8 cellular contexts compared by ENCODE assay signal in genomic region chr13:50594276-50594970, GRCh38.
DNase-seq lines count a peak whose midpoint lies in the region; ATAC-seq, FAIRE-seq and TF ChIP-seq lines count a peak whose summit lies in the region.

No MANE protein-coding gene starts in this region.

- POLR2A ChIA-PET in CD4-positive, alpha-beta memory T cell (lab: Charles Lee; ENCODE audit: partially characterized antibody), result no interaction called here
- POLR2A ChIA-PET in A673 (lab: Charles Lee; ENCODE audit: low non-redundant PET), result no interaction called here

- H3K79me1 ChIP-seq in neuronal stem cell (ENCODE audit: low read depth, low read length), result no peaks in the 10 kb centered on the region

- H3K27ac Mint-ChIP-seq in CD4-positive, alpha-beta memory T cell, result peak overlapping the region; percentile 7 to 92 (median 43)
- H3K27ac Mint-ChIP-seq in T-helper 2 cell treated with Interferon-gamma antibody and Interleukin-4, amounts not matched to agents 5 μg/mL and 100 μg/mL, for 36 hours, result peak overlapping the region; percentile 87
- H3K27ac Mint-ChIP-seq in immature natural killer cell, result peak overlapping the region in 1 of 6 donors; percentile 59

- no peak overlapping the region for H3K4ac ChIP-seq in neuronal stem cell (ENCODE audit: low read length)

- H2BK120ac ChIP-seq in neuronal stem cell (ENCODE audit: low read depth, low read length), result no peak overlapping the region

- no peak overlapping the region for H4K8ac ChIP-seq in neuronal stem cell (ENCODE audit: low read depth, low read length)

- H3K36me3 ChIP-seq in CD4-positive, alpha-beta memory T cell (ENCODE audit: insufficient read depth, low read length), result no peaks in the 10 kb centered on the region
- H3K36me3 ChIP-seq in neuronal stem cell (replicated peaks in 1 of 2; ENCODE audit: control insufficient read depth in 2 of 2, insufficient read depth in 2 of 2, low read length in 2 of 2) (no peaks in the 10 kb centered on the region), A673 (ENCODE audit: insufficient read depth, low read length, poor library complexity, severe bottlenecking) (no peaks in the 10 kb centered on the region)

- H3K27me3 Mint-ChIP-seq in CD4-positive, alpha-beta memory T cell, result no peaks in the 10 kb centered on the region
- peaks cover 6% of the 10 kb centered on the region for H3K27me3 Mint-ChIP-seq in T-helper 2 cell treated with Interferon-gamma antibody and Interleukin-4, amounts not matched to agents 5 μg/mL and 100 μg/mL, for 36 hours (ENCODE audit: low read depth)
- H3K27me3 Mint-ChIP-seq in immature natural killer cell (ENCODE audit: low read depth in 3 of 3), result peaks cover 2 to 6% (median 4%) of the 10 kb centered on the region in 3 donors

- no peak overlapping the region for H3K4me3 ChIP-seq in CD4-positive, alpha-beta memory T cell (ENCODE audit: low read length in 2 of 2)
- H3K4me3 ChIP-seq in neuronal stem cell (ENCODE audit: low read length in 2 of 2) (peak overlapping the region in 1 of 2 donors; percentile 30), A673 (ENCODE audit: low read depth, low read length, poor library complexity, severe bottlenecking) (no peak overlapping the region)

- no peak overlapping the region for H3K4me2 ChIP-seq in neuronal stem cell (ENCODE audit: insufficient read depth, low read length, poor library complexity, severe bottlenecking)

- H2AFZ ChIP-seq in neuronal stem cell (ENCODE audit: low read length), result peak overlapping the region; percentile 21

- H3K9me3 Mint-ChIP-seq in CD4-positive, alpha-beta memory T cell, result no peaks in the 10 kb centered on the region
- H3K9me3 Mint-ChIP-seq in T-helper 2 cell treated with Interferon-gamma antibody and Interleukin-4, amounts not matched to agents 5 μg/mL and 100 μg/mL, for 36 hours, result no peaks in the 10 kb centered on the region
- no peaks in the 10 kb centered on the region for H3K9me3 Mint-ChIP-seq in immature natural killer cell

- CTCF ChIA-PET in CD4-positive, alpha-beta memory T cell (lab: Charles Lee; ENCODE audit: partially characterized antibody), result no interaction called here
- CTCF ChIA-PET in A673 (lab: Charles Lee), result no interaction called here

- no peak overlapping the region for H3K27ac ChIP-seq in CD4-positive, alpha-beta memory T cell (ENCODE audit: low read depth, low read length)
- H3K27ac ChIP-seq in neuronal stem cell (replicated peaks; ENCODE audit: low read length), result peak overlapping the region; percentile 58
- H3K27ac ChIP-seq in A673 (ENCODE audit: low read depth, low read length, poor library complexity, severe bottlenecking), result no peak overlapping the region

- no peaks in the 10 kb centered on the region for H3K27me3 ChIP-seq in CD4-positive, alpha-beta memory T cell (ENCODE audit: insufficient read depth, low read length)
- H3K27me3 ChIP-seq in neuronal stem cell (ENCODE audit: control insufficient read depth in 3 of 3, insufficient read depth in 3 of 3, low read depth in 1 of 3, low read length in 3 of 3), result no peaks in the 10 kb centered on the region
- no peaks in the 10 kb centered on the region for H3K27me3 ChIP-seq in A673 (replicated peaks; ENCODE audit: insufficient read depth, low read depth, low read length, poor library complexity)

- H3K9me3 ChIP-seq in CD4-positive, alpha-beta memory T cell (ENCODE audit: control insufficient read depth in 1 of 2, low read length in 2 of 2), result no peaks in the 10 kb centered on the region
- H3K9me3 ChIP-seq in neuronal stem cell (replicated peaks in 1 of 2; ENCODE audit: control insufficient read depth in 2 of 2, insufficient read depth in 1 of 2, low read depth in 1 of 2, low read length in 2 of 2) (no peaks in the 10 kb centered on the region), A673 (ENCODE audit: low read depth, low read length, poor library complexity, severe bottlenecking) (no peaks in the 10 kb centered on the region)

- peak overlapping the region in 7 of 8 donors; percentile 27 to 75 (median 50) for H3K4me3 Mint-ChIP-seq in CD4-positive, alpha-beta memory T cell
- H3K4me3 Mint-ChIP-seq in T-helper 2 cell treated with Interferon-gamma antibody and Interleukin-4, amounts not matched to agents 5 μg/mL and 100 μg/mL, for 36 hours, result peak overlapping the region; percentile 58
- no peak overlapping the region for H3K4me3 Mint-ChIP-seq in immature natural killer cell

- peak; percentile 85 for ATAC-seq in HG03108 (IDR thresholded peaks at IDR 0.05; ENCODE audit: unreplicated experiment)

- no peak overlapping the region for H2BK15ac ChIP-seq in neuronal stem cell (ENCODE audit: low read length)

- no peak overlapping the region for H2AK5ac ChIP-seq in neuronal stem cell (ENCODE audit: low read depth, low read length)

- H2BK5ac ChIP-seq in neuronal stem cell (ENCODE audit: low read length), result no peak overlapping the region

- H3K23ac ChIP-seq in neuronal stem cell (ENCODE audit: low read depth, low read length, poor library complexity), result no peak overlapping the region

- DNase-seq in CD4-positive, alpha-beta memory T cell, result no peak
- DNase-seq in GM19239 (ENCODE audit: insufficient read length, low spot score) (peak; percentile 45), neuronal stem cell (ENCODE audit: low spot score) (peak; percentile 11), A673 (ENCODE audit: low spot score) (no peak), GM03348 (ENCODE audit: low spot score) (no peak), immature natural killer cell (no peak)
- DNase-seq in T-helper 2 cell treated with Interferon-gamma antibody and Interleukin-4, amounts not matched to agents 5 μg/mL and 100 μg/mL, for 36 hours (ENCODE audit: low spot score), result peak; percentile 48

- no peak overlapping the region for H3K9ac ChIP-seq in neuronal stem cell (ENCODE audit: low read depth, low read length, poor library complexity)

- BruUV-seq in A673 (replicated peaks; lab: Mats Ljungman, UMichigan), result no TSS peak

- no peak overlapping the region for H3K14ac ChIP-seq in neuronal stem cell (ENCODE audit: low read length)

- no CpG with 5 or more reads among the region's 10 CpGs for WGBS in neuronal stem cell (ENCODE audit: extremely low coverage in 2 of 2, insufficient read length in 2 of 2, insufficient replicate concordance in 1 of 2), 2 donors

- peaks cover 0 to 2% of the 10 kb centered on the region in 2 donors for H3K36me3 Mint-ChIP-seq in CD4-positive, alpha-beta memory T cell
- H3K36me3 Mint-ChIP-seq in T-helper 2 cell treated with Interferon-gamma antibody and Interleukin-4, amounts not matched to agents 5 μg/mL and 100 μg/mL, for 36 hours (ENCODE audit: low read depth), result no peaks in the 10 kb centered on the region
- H3K36me3 Mint-ChIP-seq in immature natural killer cell, result no peaks in the 10 kb centered on the region

- H2BK12ac ChIP-seq in neuronal stem cell (ENCODE audit: low read length), result no peak overlapping the region

- H3K4me1 Mint-ChIP-seq in CD4-positive, alpha-beta memory T cell, result peaks cover 22 to 36% (median 30%) of the 10 kb centered on the region in 4 donors
- peaks cover 36% of the 10 kb centered on the region for H3K4me1 Mint-ChIP-seq in T-helper 2 cell treated with Interferon-gamma antibody and Interleukin-4, amounts not matched to agents 5 μg/mL and 100 μg/mL, for 36 hours (ENCODE audit: low read depth)
- H3K4me1 Mint-ChIP-seq in immature natural killer cell, result no peaks in the 10 kb centered on the region

- no peak overlapping the region for H4K91ac ChIP-seq in neuronal stem cell (ENCODE audit: low read depth, low read length, poor library complexity)

- TF ChIP-seq CTCF in A673 (conservative IDR thresholded peaks at IDR 0.05; ENCODE audit: low read depth, low read length), result no peak

- FAIRE-seq in GM19239 (lab: Jason Lieb, UNC), result peak; percentile 86

- H3K18ac ChIP-seq in neuronal stem cell (ENCODE audit: low read length), result no peak overlapping the region

- intact Hi-C loops in CD4-positive, alpha-beta memory T cell (cut with micrococcal nuclease), result no loop called here
- intact Hi-C loops in A673 (cut with micrococcal nuclease; ENCODE audit: unreplicated experiment), result no loop called here

- peaks cover 30% of the 10 kb centered on the region for H3K4me1 ChIP-seq in CD4-positive, alpha-beta memory T cell (ENCODE audit: insufficient read depth, low read length)
- H3K4me1 ChIP-seq in neuronal stem cell (ENCODE audit: control insufficient read depth in 2 of 2, insufficient read depth in 1 of 2, low read depth in 1 of 2, low read length in 2 of 2), result peaks cover 9 to 17% of the 10 kb centered on the region in 2 donors
- H3K4me1 ChIP-seq in A673 (ENCODE audit: insufficient read depth, low read length, poor library complexity, severe bottlenecking), result no peaks in the 10 kb centered on the region

Comparison
In these comparisons a context has a peak if more than half of its experiments do, and no peak if none do; other contexts are left out.
1. DNase-seq: peak in GM19239 (single experiment), T-helper 2 cell treated with Interferon-gamma antibody and Interleukin-4, amounts not matched to agents 5 μg/mL and 100 μg/mL, for 36 hours (single experiment) and neuronal stem cell (single experiment); none in CD4-positive, alpha-beta memory T cell (0 of 5), A673 (single experiment), GM03348 (single experiment) and immature natural killer cell (0 of 3).
2. H3K4me3 Mint-ChIP-seq: peak in CD4-positive, alpha-beta memory T cell (7 of 8) and T-helper 2 cell treated with Interferon-gamma antibody and Interleukin-4, amounts not matched to agents 5 μg/mL and 100 μg/mL, for 36 hours (single experiment); none in immature natural killer cell (0 of 5).